In the genomic region with DNA sequence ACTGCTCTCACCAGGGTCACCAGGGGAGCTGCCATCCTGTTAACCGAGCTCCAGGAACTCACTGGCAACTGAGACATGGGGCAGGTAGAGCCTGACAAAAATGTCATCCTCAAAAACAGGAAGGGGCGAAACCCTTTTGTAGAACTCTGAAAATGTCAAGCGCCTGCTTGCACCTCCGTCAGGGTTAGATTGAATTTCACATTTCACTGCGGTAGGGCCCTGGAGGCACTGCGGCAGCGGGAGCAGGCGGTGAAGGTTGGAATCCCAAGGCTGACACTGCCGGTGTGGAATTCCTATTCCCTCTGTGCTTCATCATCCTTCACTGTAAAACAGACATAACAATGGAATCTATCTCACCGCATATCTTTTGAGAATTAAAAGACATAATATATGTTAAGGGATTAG, we compare ENCODE assay signal across 17 cellular contexts.
A peak's percentile ranks its signal among the peaks of the same experiment; 100 is the strongest.
DNase-seq lines count a peak whose midpoint lies in the region; ATAC-seq, FAIRE-seq and TF ChIP-seq lines count a peak whose summit lies in the region.
"Had no signal": no experiment of that assay in that cellular context is flagged by ENCODE, and none has a peak within 500 bp of the region (broad histone marks: within the 10 kb centered on the region; RNA-seq: fewer than 3 reads in every experiment).

No MANE protein-coding gene starts in this region.

- peak overlapping the region; percentile 32 for H4K91ac ChIP-seq in H1 (replicated peaks; ENCODE audit: insufficient read length, low read length)

- peak overlapping the region; percentile 12 to 46 (median 37) for H3K27ac Mint-ChIP-seq in CD4-positive, CD25-positive, alpha-beta regulatory T cell
- H3K27ac Mint-ChIP-seq in nephron: peak overlapping the region; percentile 31 to 59 (median 41)
- H3K27ac Mint-ChIP-seq in activated CD4-positive, alpha-beta memory T cell treated with anti-CD3 and anti-CD28 coated beads for 36 hours: no peak overlapping the region
- H3K27ac Mint-ChIP-seq: activated CD4-positive, alpha-beta T cell treated with anti-CD3 and anti-CD28 coated beads for 36 hours; activated naive CD8-positive, alpha-beta T cell; naive thymus-derived CD8-positive, alpha-beta T cell; T-helper 1 cell treated with Interleukin-12 subunit alpha and Interleukin-12 subunit beta and Interleukin-4 antibody, amounts not matched to agents 30 μg/mL and 1 μg/mL, for 36 hours had no signal

- H3K27me3 ChIP-seq in CD4-positive, CD25-positive, alpha-beta regulatory T cell (ENCODE audit: control insufficient read depth, insufficient read depth, low read length): no peaks in the 10 kb centered on the region
- no peaks in the 10 kb centered on the region for H3K27me3 ChIP-seq in H1 (replicated peaks in 1 of 4; ENCODE audit: control insufficient read depth in 3 of 4, extremely low read depth in 1 of 4, insufficient read depth in 3 of 4, low read length in 3 of 4)
- H3K27me3 ChIP-seq: right lobe of liver had no signal

- H3K4me2 ChIP-seq in H1 (ENCODE audit: insufficient read depth in 1 of 2, low read depth in 2 of 2, low read length in 2 of 2): no peak overlapping the region

- H3K4me3 ChIP-seq in CD4-positive, CD25-positive, alpha-beta regulatory T cell (ENCODE audit: low read depth, low read length): no peak overlapping the region
- no peak overlapping the region for H3K4me3 ChIP-seq in H1 (ENCODE audit: extremely low read depth in 1 of 4, insufficient read depth in 2 of 4, low read depth in 3 of 4, low read length in 4 of 4)
- H3K4me3 ChIP-seq: right lobe of liver had no signal

- no peaks in the 10 kb centered on the region for H3K79me1 ChIP-seq in H1 (ENCODE audit: low read depth, low read length)

- no peak overlapping the region for H2BK12ac ChIP-seq in H1 (ENCODE audit: low read depth, low read length)

- no peak overlapping the region; the same call in 1 of the 2 replicates for H4K8ac ChIP-seq in H1 (ENCODE audit: extremely low read depth, insufficient read depth, low read length)

- H2AK5ac ChIP-seq in H1 (ENCODE audit: low read depth, low read length): no peak overlapping the region

- no peaks in the 10 kb centered on the region for H4K20me1 ChIP-seq in H1 (replicated peaks in 1 of 2; ENCODE audit: control insufficient read depth in 1 of 2, insufficient read depth in 2 of 2, low read length in 2 of 2)

- peak overlapping the region in 2 of 4 donors; percentile 33 to 61 for H3K4me3 Mint-ChIP-seq in CD4-positive, CD25-positive, alpha-beta regulatory T cell
- peak overlapping the region in 1 of 3 experiments; percentile 34 for H3K4me3 Mint-ChIP-seq in nephron
- no peak overlapping the region for H3K4me3 Mint-ChIP-seq in activated CD4-positive, alpha-beta memory T cell treated with anti-CD3 and anti-CD28 coated beads for 36 hours
- H3K4me3 Mint-ChIP-seq: activated CD4-positive, alpha-beta T cell treated with anti-CD3 and anti-CD28 coated beads for 36 hours; activated naive CD8-positive, alpha-beta T cell; naive thymus-derived CD8-positive, alpha-beta T cell; T-helper 1 cell treated with Interleukin-12 subunit alpha and Interleukin-12 subunit beta and Interleukin-4 antibody, amounts not matched to agents 30 μg/mL and 1 μg/mL, for 36 hours had no signal

- no peaks in the 10 kb centered on the region for H3K79me2 ChIP-seq in H1 (ENCODE audit: control insufficient read depth in 1 of 2, insufficient read depth in 2 of 2, low read length in 2 of 2)

- H3K23me2 ChIP-seq in H1 (ENCODE audit: low read depth, low read length): no peaks in the 10 kb centered on the region

- H3K27ac ChIP-seq in CD4-positive, CD25-positive, alpha-beta regulatory T cell (ENCODE audit: insufficient read depth, low read length, poor library complexity, severe bottlenecking): no peak overlapping the region
- no peak overlapping the region for H3K27ac ChIP-seq in H1 (ENCODE audit: low read depth, low read length)
- H3K27ac ChIP-seq: epithelial cell of prostate, right lobe of liver had no signal

- no peak overlapping the region for H3K56ac ChIP-seq in H1 (replicated peaks; ENCODE audit: insufficient read length, low read depth, low read length)

- H3K4ac ChIP-seq in H1 (replicated peaks; ENCODE audit: insufficient read length, low read depth, low read length): no peak overlapping the region

- no peak overlapping the region for H2BK5ac ChIP-seq in H1 (ENCODE audit: low read depth, low read length)

- intact Hi-C loops in activated CD4-positive, alpha-beta memory T cell treated with anti-CD3 and anti-CD28 coated beads for 36 hours (cut with micrococcal nuclease): no loop called here

- no peak overlapping the region for H3K23ac ChIP-seq in H1 (ENCODE audit: insufficient read length)

- H4K5ac ChIP-seq in H1 (ENCODE audit: insufficient read length, low read depth, low read length): no peak overlapping the region

- 77% methylated on average over 10 of the region's 10 CpGs; no CpG with 5 or more reads in 1 of the 2 experiments for WGBS in H1 (ENCODE audit: extremely low coverage in 1 of 2, insufficient coverage in 1 of 2, insufficient read length in 1 of 2, insufficient replicate concordance in 2 of 2, low coverage in 1 of 2, low lambda C conversion rate in 2 of 2, missing lambda C conversion rate in 1 of 2), 2 experiments

- TF ChIP-seq CTCF in H1 (IDR thresholded peaks at IDR 0.05; ENCODE audit: control extremely low read depth in 1 of 3, insufficient read depth in 1 of 3, low read depth in 1 of 3, low read length in 3 of 3): no peak
- no peak for TF ChIP-seq CTCF in nephron (IDR thresholded peaks at IDR 0.05; ENCODE audit: unreplicated experiment in 3 of 3)

- FAIRE-seq in H1 (lab: Jason Lieb, UNC): no peak

- H2AFZ ChIP-seq in H1 (ENCODE audit: low read length): no peak overlapping the region

- H3K4me1 ChIP-seq in CD4-positive, CD25-positive, alpha-beta regulatory T cell (ENCODE audit: control insufficient read depth, insufficient read depth, low read length, poor library complexity, severe bottlenecking): no peaks in the 10 kb centered on the region
- peaks cover 0 to 7% (median 1%) of the 10 kb centered on the region in 4 experiments; a peak in 1 of 7 replicates for H3K4me1 ChIP-seq in H1 (replicated peaks in 1 of 4; ENCODE audit: control insufficient read depth in 3 of 4, insufficient read depth in 4 of 4, low read length in 3 of 4)
- H3K4me1 ChIP-seq: right lobe of liver had no signal

- H2BK15ac ChIP-seq in H1 (ENCODE audit: low read length): no peak overlapping the region

- H3K18ac ChIP-seq in H1 (ENCODE audit: extremely low read depth, low read length): no peak overlapping the region

- no peak for TF ChIP-seq RAD21 in H1 (IDR thresholded peaks at IDR 0.05 in 1 of 2, conservative IDR thresholded peaks at IDR 0.05 in 1 of 2; ENCODE audit: low read depth in 2 of 2, low read length in 2 of 2)

- no peak overlapping the region for H2BK120ac ChIP-seq in H1 (replicated peaks; ENCODE audit: low read depth, low read length)

- POLR2A ChIA-PET in H1 (lab: Charles Lee; ENCODE audit: partially characterized antibody): no interaction called here
- POLR2A ChIA-PET in activated CD4-positive, alpha-beta memory T cell treated with anti-CD3 and anti-CD28 coated beads for 36 hours (lab: Charles Lee): no interaction called here

- ATAC-seq in CD4-positive, CD25-positive, alpha-beta regulatory T cell (ENCODE audit: low read depth in 2 of 2): no peak
- ATAC-seq: activated CD4-positive, alpha-beta T cell treated with anti-CD3 and anti-CD28 coated beads for 36 hours; naive thymus-derived CD8-positive, alpha-beta T cell had no signal

- no peak overlapping the region for H3K9ac ChIP-seq in H1 (replicated peaks in 1 of 4; ENCODE audit: extremely low read depth in 1 of 4, low read depth in 3 of 4, low read length in 3 of 4)

- peak in 1 of 3 donors; percentile 58 for DNase-seq in CD4-positive, CD25-positive, alpha-beta regulatory T cell
- DNase-seq in MV-4-11 (lab: John Stamatoyannopoulos, UW) (peak; percentile 48), H1 (ENCODE audit: low read depth in 1 of 2, low spot score in 2 of 2) (no peak), OCI-M1 (lab: John Stamatoyannopoulos, UW) (no peak), NCI-H2227 (lab: John Stamatoyannopoulos, UW; ENCODE audit: unreplicated experiment) (no peak), NK-92 (lab: John Stamatoyannopoulos, UW; ENCODE audit: unreplicated experiment) (no peak)
- no peak for DNase-seq in activated CD4-positive, alpha-beta memory T cell treated with anti-CD3 and anti-CD28 coated beads for 36 hours
- DNase-seq: activated CD4-positive, alpha-beta T cell treated with anti-CD3 and anti-CD28 coated beads for 36 hours; activated T-cell treated with anti-CD3 and anti-CD28 coated beads for 4 hours; naive thymus-derived CD8-positive, alpha-beta T cell; NCI-H1092 treated with DMSO at 0.1 percent for 48 hours; NCI-H524 treated with DMSO at 0.1 percent for 48 hours; right lobe of liver had no signal

- no peaks in the 10 kb centered on the region for H3K9me3 Mint-ChIP-seq in CD4-positive, CD25-positive, alpha-beta regulatory T cell
- H3K9me3 Mint-ChIP-seq in nephron: no peaks in the 10 kb centered on the region
- no peaks in the 10 kb centered on the region for H3K9me3 Mint-ChIP-seq in activated CD4-positive, alpha-beta memory T cell treated with anti-CD3 and anti-CD28 coated beads for 36 hours
- H3K9me3 Mint-ChIP-seq: naive thymus-derived CD8-positive, alpha-beta T cell; T-helper 1 cell treated with Interleukin-12 subunit alpha and Interleukin-12 subunit beta and Interleukin-4 antibody, amounts not matched to agents 30 μg/mL and 1 μg/mL, for 36 hours had no signal

- peaks cover 0 to 26% (median 2%) of the 10 kb centered on the region in 4 donors for H3K4me1 Mint-ChIP-seq in CD4-positive, CD25-positive, alpha-beta regulatory T cell
- peaks cover 44% of the 10 kb centered on the region for H3K4me1 Mint-ChIP-seq in nephron
- H3K4me1 Mint-ChIP-seq in activated CD4-positive, alpha-beta memory T cell treated with anti-CD3 and anti-CD28 coated beads for 36 hours (ENCODE audit: low read depth): no peaks in the 10 kb centered on the region

- no peak for TF ChIP-seq EP300 in H1 (IDR thresholded peaks at IDR 0.05; ENCODE audit: borderline replicate concordance in 1 of 2, low read depth in 2 of 2, low read length in 2 of 2)

- no peaks in the 10 kb centered on the region for H3K36me3 ChIP-seq in CD4-positive, CD25-positive, alpha-beta regulatory T cell (ENCODE audit: control insufficient read depth, insufficient read depth, low read length)
- no peaks in the 10 kb centered on the region for H3K36me3 ChIP-seq in H1 (ENCODE audit: control insufficient read depth in 2 of 4, insufficient read depth in 4 of 4, low read length in 3 of 4)
- H3K36me3 ChIP-seq: right lobe of liver had no signal

- H2BK20ac ChIP-seq in H1 (ENCODE audit: low read length): no peak overlapping the region

- no peak for TF ChIP-seq POLR2A in H1 (IDR thresholded peaks at IDR 0.05; ENCODE audit: control extremely low read depth in 1 of 2, low read depth in 2 of 2, low read length in 2 of 2)

- CTCF ChIA-PET in H1 (lab: Charles Lee; ENCODE audit: partially characterized antibody): interaction anchor here (0.7 to 1.3 kb wide), 2 partner anchors 29 to 142 kb away, joined by 3 read pairs; no protein-coding TSS in a partner anchor
- CTCF ChIA-PET in activated CD4-positive, alpha-beta memory T cell treated with anti-CD3 and anti-CD28 coated beads for 36 hours (lab: Charles Lee): no interaction called here

- H3K14ac ChIP-seq in H1 (ENCODE audit: insufficient read length): no peak overlapping the region

- H3K27me3 Mint-ChIP-seq in CD4-positive, CD25-positive, alpha-beta regulatory T cell: no peaks in the 10 kb centered on the region
- H3K27me3 Mint-ChIP-seq in nephron (ENCODE audit: low read depth): no peaks in the 10 kb centered on the region
- no peaks in the 10 kb centered on the region for H3K27me3 Mint-ChIP-seq in activated CD4-positive, alpha-beta memory T cell treated with anti-CD3 and anti-CD28 coated beads for 36 hours
- H3K27me3 Mint-ChIP-seq: activated CD4-positive, alpha-beta T cell treated with anti-CD3 and anti-CD28 coated beads for 36 hours had no signal

- H3K9me3 ChIP-seq in CD4-positive, CD25-positive, alpha-beta regulatory T cell (ENCODE audit: control insufficient read depth in 2 of 2, low read length in 2 of 2): no peaks in the 10 kb centered on the region
- no peaks in the 10 kb centered on the region for H3K9me3 ChIP-seq in H1 (ENCODE audit: insufficient read depth in 2 of 2, low read depth in 1 of 2, low read length in 1 of 2)
- H3K9me3 ChIP-seq: right lobe of liver had no signal

- H3K36me3 Mint-ChIP-seq in CD4-positive, CD25-positive, alpha-beta regulatory T cell: no peaks in the 10 kb centered on the region
- no peaks in the 10 kb centered on the region for H3K36me3 Mint-ChIP-seq in nephron (ENCODE audit: low read depth)
- no peaks in the 10 kb centered on the region for H3K36me3 Mint-ChIP-seq in activated CD4-positive, alpha-beta memory T cell treated with anti-CD3 and anti-CD28 coated beads for 36 hours
- H3K36me3 Mint-ChIP-seq: activated naive CD8-positive, alpha-beta T cell; naive thymus-derived CD8-positive, alpha-beta T cell had no signal
